Comparison of ENCODE assay signal across 23 cellular contexts in genomic region chr4:6464842-6465588, GRCh38. TPM values are rescaled to one million over a fixed set of nuclear protein-coding genes. Genes with fewer than 3 reads are reported as not detected.
A peak's percentile ranks its signal among the peaks of the same experiment; 100 is the strongest.
DNase-seq lines count a peak whose midpoint lies in the region; ATAC-seq and TF ChIP-seq lines count a peak whose summit lies in the region.
"Had no signal": no experiment of that assay in that cellular context is flagged by ENCODE, and none has a peak within 500 bp of the region (broad histone marks: within the 10 kb centered on the region; RNA-seq: fewer than 3 reads in every experiment).

No MANE protein-coding gene starts in this region.

- H3K9me3 Mint-ChIP-seq in activated CD8-positive, alpha-beta memory T cell treated with anti-CD3 and anti-CD28 coated beads, Interleukin-2, amount 10 ng/mL, durations not matched to agents 7 days and 5 days (ENCODE audit: low read depth) = no peaks in the 10 kb centered on the region
- H3K9me3 Mint-ChIP-seq: activated naive CD4-positive, alpha-beta T cell treated with anti-CD3 and anti-CD28 coated beads for 36 hours; activated T-cell treated with anti-CD3 and anti-CD28 coated beads, Interleukin-2, amount 50 U/mL, for 24 hours had no signal

- no peak for TF ChIP-seq EP300 in transverse colon (IDR thresholded peaks at IDR 0.05; ENCODE audit: low read depth)

- no peak for ATAC-seq in activated CD8-positive, alpha-beta memory T cell treated with anti-CD3 and anti-CD28 coated beads, Interleukin-2, amount 10 ng/mL, durations not matched to agents 7 days and 5 days
- no peak for ATAC-seq in GM21786 (IDR thresholded peaks at IDR 0.05; ENCODE audit: unreplicated experiment)
- ATAC-seq: heart right ventricle; naive thymus-derived CD4-positive, alpha-beta T cell had no signal

- no peak for TF ChIP-seq POLR2A in transverse colon (IDR thresholded peaks at IDR 0.05)

- POLR2A ChIA-PET in RWPE1 (lab: Yijun Ruan, JAX; ENCODE audit: low non-redundant PET) = no interaction called here

- no peaks in the 10 kb centered on the region for H3K4me1 Mint-ChIP-seq in activated CD8-positive, alpha-beta memory T cell treated with anti-CD3 and anti-CD28 coated beads, Interleukin-2, amount 10 ng/mL, durations not matched to agents 7 days and 5 days

- no peaks in the 10 kb centered on the region for H3K9me3 ChIP-seq in transverse colon
- H3K9me3 ChIP-seq: ascending aorta, BLaER1, heart right ventricle had no signal

- H3K27ac Mint-ChIP-seq in activated CD8-positive, alpha-beta memory T cell treated with anti-CD3 and anti-CD28 coated beads, Interleukin-2, amount 10 ng/mL, durations not matched to agents 7 days and 5 days = no peak overlapping the region
- H3K27ac Mint-ChIP-seq: activated naive CD4-positive, alpha-beta T cell treated with anti-CD3 and anti-CD28 coated beads for 36 hours; activated T-cell treated with anti-CD3 and anti-CD28 coated beads, Interleukin-2, amount 50 U/mL, for 24 hours; naive thymus-derived CD4-positive, alpha-beta T cell had no signal

- H3K4me3 Mint-ChIP-seq in activated CD8-positive, alpha-beta memory T cell treated with anti-CD3 and anti-CD28 coated beads, Interleukin-2, amount 10 ng/mL, durations not matched to agents 7 days and 5 days = no peak overlapping the region
- H3K4me3 Mint-ChIP-seq: activated naive CD4-positive, alpha-beta T cell treated with anti-CD3 and anti-CD28 coated beads for 36 hours; activated T-cell treated with anti-CD3 and anti-CD28 coated beads, Interleukin-2, amount 50 U/mL, for 24 hours; naive thymus-derived CD4-positive, alpha-beta T cell had no signal

- H3K27ac ChIP-seq in transverse colon = no peak overlapping the region
- H3K27ac ChIP-seq in RWPE1 = no peak overlapping the region
- H3K27ac ChIP-seq: ascending aorta, BLaER1, heart right ventricle, KMS-11, parathyroid adenoma had no signal

- H3K4me3 ChIP-seq in transverse colon = no peak overlapping the region
- H3K4me3 ChIP-seq: ascending aorta, BLaER1, heart right ventricle had no signal

- no peak for TF ChIP-seq CTCF in transverse colon (IDR thresholded peaks at IDR 0.05)
- TF ChIP-seq CTCF in RWPE1 (conservative IDR thresholded peaks at IDR 0.05; ENCODE audit: low read depth) = no peak

- intact Hi-C loops in transverse colon (cut with DNase I; ENCODE audit: low total_unique reads) = no loop called here

- CTCF ChIA-PET in activated CD8-positive, alpha-beta memory T cell treated with anti-CD3 and anti-CD28 coated beads, Interleukin-2, amount 10 ng/mL, durations not matched to agents 7 days and 5 days (lab: Charles Lee) = no interaction called here
- CTCF ChIA-PET in RWPE1 (lab: Yijun Ruan, JAX) = interaction anchor here (0.7 kb wide), 1 partner anchor 133 kb away, joined by 3 read pairs; no protein-coding TSS in a partner anchor

- H3K36me3 ChIP-seq in transverse colon = no peaks in the 10 kb centered on the region
- H3K36me3 ChIP-seq: ascending aorta, BLaER1, heart right ventricle had no signal

- H3K27me3 ChIP-seq in transverse colon = peaks cover 36% of the 10 kb centered on the region

- H3K4me1 ChIP-seq in transverse colon = no peaks in the 10 kb centered on the region
- H3K4me1 ChIP-seq: ascending aorta, parathyroid adenoma had no signal

- peaks cover 32% of the 10 kb centered on the region for H3K27me3 Mint-ChIP-seq in activated CD8-positive, alpha-beta memory T cell treated with anti-CD3 and anti-CD28 coated beads, Interleukin-2, amount 10 ng/mL, durations not matched to agents 7 days and 5 days

- in situ Hi-C loops in SK-MEL-5 (cut with HindIII; ENCODE audit: low pct_unique_long_range_greater_than_20kb, low sequenced_read_pairs) (no loop called here), transverse colon (cut with MboI; ENCODE audit: low pct_ligation_motif_present in 1 of 4, low pct_unique_long_range_greater_than_20kb in 1 of 4, low sequenced_read_pairs in 3 of 4) (no loop called here)

- 49 to 65% methylated on average over 3 to 7 of the region's 7 CpGs for WGBS in transverse colon (ENCODE audit: low coverage in 1 of 2), 2 donors

- DNase-seq in activated CD8-positive, alpha-beta memory T cell treated with anti-CD3 and anti-CD28 coated beads, Interleukin-2, amount 10 ng/mL, durations not matched to agents 7 days and 5 days = peak; percentile 27
- no peak for DNase-seq in activated CD8-positive, alpha-beta memory T cell treated with anti-CD3 and anti-CD28 coated beads, Interleukin-2, amount 50 U/mL, for 4 hours
- peak; percentile 43 for DNase-seq in SK-MEL-5 (ENCODE audit: low read depth, low spot score)
- DNase-seq in iPS-NIHi7 (ENCODE audit: extremely low spot score) = peak; percentile 70
- peak; percentile 0 for DNase-seq in transverse colon
- no peak for DNase-seq in RWPE1 (ENCODE audit: low spot score)
- DNase-seq in activated CD4-positive, CD25-positive, alpha-beta regulatory T cell (lab: John Stamatoyannopoulos, UW) = no peak
- DNase-seq: activated CD4-positive, alpha-beta T cell treated with anti-CD3 and anti-CD28 coated beads, Interleukin-2, amount 50 U/mL, for 1 hour; activated naive CD4-positive, alpha-beta T cell treated with anti-CD3 and anti-CD28 coated beads for 36 hours; activated T-cell treated with anti-CD3 and anti-CD28 coated beads, Interleukin-2, amount 50 U/mL, for 24 hours; heart right ventricle; mesenchymal stem cell; naive thymus-derived CD4-positive, alpha-beta T cell; NCI-H1048; NCI-H1930; NCI-H446; stimulated activated CD4-positive, alpha-beta T cell treated with anti-CD3 and anti-CD28 coated beads, Interleukin-2, amount 100 ng/mL, for 24 hours had no signal

- H3K36me3 Mint-ChIP-seq in activated CD8-positive, alpha-beta memory T cell treated with anti-CD3 and anti-CD28 coated beads, Interleukin-2, amount 10 ng/mL, durations not matched to agents 7 days and 5 days = no peaks in the 10 kb centered on the region
- H3K36me3 Mint-ChIP-seq: naive thymus-derived CD4-positive, alpha-beta T cell had no signal

RNA-seq across cellular contexts. Expression of gene PPP2R2C, which starts 7.4 kb away (rescaled TPM):
- not detected for total RNA-seq in activated CD8-positive, alpha-beta memory T cell treated with anti-CD3 and anti-CD28 coated beads, Interleukin-2, amount 10 ng/mL, durations not matched to agents 7 days and 5 days
- 0.55 TPM in 1 of 2 replicates, not detected in the other for total RNA-seq in SK-MEL-5 (2014; rRNA removed; shearing (Covaris generic))
- polyA plus RNA-seq in SK-MEL-5 (2015; cell fraction: cytosol; rRNA removed) = 0.81 and 1.1 TPM in 2 replicates
- 0.26 and 1.2 TPM in 2 replicates for polyA plus RNA-seq in SK-MEL-5 (2015; cell fraction: nucleus; rRNA removed)
- total RNA-seq in transverse colon = 1 to 10 TPM in 2 of 4 donors, under 1 TPM in 2; 0.27 to 8.8 (median 1.7) TPM
- total RNA-seq: activated naive CD4-positive, alpha-beta T cell treated with anti-CD3 and anti-CD28 coated beads for 36 hours; kidney epithelial cell; naive thymus-derived CD4-positive, alpha-beta T cell had no signal
- polyA plus RNA-seq: naive thymus-derived CD4-positive, alpha-beta T cell had no signal

Comparison
In these comparisons a context has a peak if more than half of its experiments do, and no peak if none do; other contexts are left out.
1. DNase-seq: peak in activated CD8-positive, alpha-beta memory T cell treated with anti-CD3 and anti-CD28 coated beads, Interleukin-2, amount 10 ng/mL, durations not matched to agents 7 days and 5 days (single experiment), SK-MEL-5 (single experiment), iPS-NIHi7 (single experiment) and transverse colon (single experiment); none in activated CD8-positive, alpha-beta memory T cell treated with anti-CD3 and anti-CD28 coated beads, Interleukin-2, amount 50 U/mL, for 4 hours (single experiment), RWPE1 (single experiment) and activated CD4-positive, CD25-positive, alpha-beta regulatory T cell (0 of 4).